In the genomic region with DNA sequence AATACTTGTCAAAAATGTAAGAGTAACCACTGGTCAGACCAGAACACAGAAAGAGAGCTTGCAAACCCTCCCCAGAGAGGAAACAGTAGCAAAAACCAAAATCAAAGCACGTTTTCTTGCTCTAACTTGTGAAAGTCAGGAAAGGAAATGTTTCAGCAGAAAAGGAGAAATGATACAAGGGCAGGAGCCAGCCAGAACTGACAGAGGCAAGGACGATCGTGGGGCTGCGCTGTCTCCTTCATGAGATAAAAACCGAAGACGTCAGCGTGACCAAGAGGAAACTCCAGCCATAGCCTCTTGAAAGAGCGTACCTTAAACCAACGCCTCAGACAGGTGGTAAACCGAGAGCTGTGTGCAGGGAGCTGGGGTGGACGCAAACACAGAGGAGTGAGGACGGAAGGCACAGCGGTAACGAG, we compare ENCODE assay signal across 12 cellular contexts. TPM values are rescaled to one million over a fixed set of nuclear protein-coding genes. Genes with fewer than 3 reads are reported as not detected.
A peak's percentile ranks its signal among the peaks of the same experiment; 100 is the strongest.
DNase-seq lines count a peak whose midpoint lies in the region; ATAC-seq and TF ChIP-seq lines count a peak whose summit lies in the region.
"Had no signal": no experiment of that assay in that cellular context is flagged by ENCODE, and none has a peak within 500 bp of the region (broad histone marks: within the 10 kb centered on the region; RNA-seq: fewer than 3 reads in every experiment).

No MANE protein-coding gene starts in this region.

- H3K36me3 ChIP-seq in effector memory CD4-positive, alpha-beta T cell (ENCODE audit: control insufficient read depth, insufficient read depth, low read length) = no peaks in the 10 kb centered on the region

- DNase-seq in medulla oblongata (ENCODE audit: extremely low spot score) = peak; percentile 31
- DNase-seq in NCI-H187 (lab: John Stamatoyannopoulos, UW) = no peak
- no peak for DNase-seq in effector memory CD4-positive, alpha-beta T cell
- DNase-seq: activated CD4-positive, alpha-beta T cell treated with anti-CD3 and anti-CD28 coated beads, Interleukin-2, amount 10 ng/mL, durations not matched to agents 7 days and 5 days; GF-D8; NCI-H1694 treated with DMSO at 0.1 percent for 48 hours had no signal

- H3K9me3 ChIP-seq in effector memory CD4-positive, alpha-beta T cell (ENCODE audit: control insufficient read depth, low read length) = no peaks in the 10 kb centered on the region

- H3K4me1 ChIP-seq in effector memory CD4-positive, alpha-beta T cell (ENCODE audit: control insufficient read depth, insufficient read depth, low read length, poor library complexity, severe bottlenecking) = no peaks in the 10 kb centered on the region

- no peaks in the 10 kb centered on the region for H3K27me3 ChIP-seq in effector memory CD4-positive, alpha-beta T cell (replicated peaks; ENCODE audit: control insufficient read depth, insufficient read depth, low read length, poor library complexity, severe bottlenecking)
- H3K27me3 ChIP-seq: cardiac muscle cell had no signal

- no peak overlapping the region for H3K4me3 ChIP-seq in effector memory CD4-positive, alpha-beta T cell (ENCODE audit: insufficient read depth, low read depth, low read length, poor library complexity, severe bottlenecking)
- H3K4me3 ChIP-seq: cardiac muscle cell had no signal

- ATAC-seq in GM21723 (IDR thresholded peaks at IDR 0.05; ENCODE audit: unreplicated experiment) (peak; percentile 78), HG03520 (IDR thresholded peaks at IDR 0.05; ENCODE audit: unreplicated experiment) (peak; percentile 65), esophagus mucosa (no peak), HG02571 (IDR thresholded peaks at IDR 0.05; ENCODE audit: unreplicated experiment) (no peak)

- peak; percentile 22 for TF ChIP-seq POLR2A in GM18526 (IDR thresholded peaks at IDR 0.05; ENCODE audit: extremely low read depth, insufficient read length)

- no peak overlapping the region for H3K27ac ChIP-seq in effector memory CD4-positive, alpha-beta T cell (ENCODE audit: insufficient read depth, low read length, poor library complexity, severe bottlenecking)
- H3K27ac ChIP-seq: cardiac muscle cell had no signal

RNA-seq across cellular contexts. Expression of a gene that starts 27.5 kb away (rescaled TPM):
- 83.4 TPM for total RNA-seq in esophagus mucosa

RNA-seq across cellular contexts. Expression of a gene that starts 36.9 kb away (rescaled TPM):
- 76.1 TPM for total RNA-seq in esophagus mucosa

RNA-seq across cellular contexts. Expression of a gene that starts 47.2 kb away (rescaled TPM):
- total RNA-seq in esophagus mucosa = 1,745 TPM

Comparison
In these comparisons a context has a peak if more than half of its experiments do, and no peak if none do; other contexts are left out.
1. ATAC-seq: peak in GM21723 (single experiment) and HG03520 (single experiment); none in esophagus mucosa (single experiment) and HG02571 (single experiment).